ENCODE assay signal across 8 cellular contexts in genomic region chr11:66883021-66883968, GRCh38. TPM values are rescaled to one million over a fixed set of nuclear protein-coding genes. Genes with fewer than 3 reads are reported as not detected.
DNase-seq lines count a peak whose midpoint lies in the region; ATAC-seq and TF ChIP-seq lines count a peak whose summit lies in the region.

No MANE protein-coding gene starts in this region.

- ATAC-seq in GM18870 (IDR thresholded peaks at IDR 0.05; ENCODE audit: unreplicated experiment): no peak

- no peaks in the 10 kb centered on the region for H3K36me3 Mint-ChIP-seq in neural crest cell (ENCODE audit: low read depth)

- TF ChIP-seq EP300 in suprapubic skin (IDR thresholded peaks at IDR 0.05): no peak

- peak overlapping the region; percentile 80 for H2AFZ ChIP-seq in OCI-LY3 (ENCODE audit: low read depth, low read length)

- no peak overlapping the region for H3K4me3 ChIP-seq in HFF-Myc (replicated peaks; ENCODE audit: low read depth, low read length)
- no peak overlapping the region for H3K4me3 ChIP-seq in OCI-LY3 (ENCODE audit: low read length)
- peak overlapping the region; percentile 24 for H3K4me3 ChIP-seq in suprapubic skin

- no peaks in the 10 kb centered on the region for H3K79me2 ChIP-seq in OCI-LY3 (ENCODE audit: low read length)

- H3K27ac ChIP-seq in OCI-LY3 (ENCODE audit: low read length) (no peak overlapping the region), suprapubic skin (peak overlapping the region; percentile 41)

- WGBS in suprapubic skin: 43% methylated on average over 27 of the region's 28 CpGs

- H3K4me1 ChIP-seq in OCI-LY3 (ENCODE audit: low read length): peaks cover 14% of the 10 kb centered on the region
- peaks cover 46% of the 10 kb centered on the region for H3K4me1 ChIP-seq in suprapubic skin

- H3K4me2 ChIP-seq in OCI-LY3 (ENCODE audit: low read length): peak overlapping the region; percentile 11

- H3K27me3 ChIP-seq in OCI-LY3 (ENCODE audit: low read depth, low read length): no peaks in the 10 kb centered on the region
- H3K27me3 ChIP-seq in suprapubic skin: no peaks in the 10 kb centered on the region

- no peak for TF ChIP-seq POLR2A in suprapubic skin (IDR thresholded peaks at IDR 0.05)

- no peak overlapping the region for H3K9ac ChIP-seq in OCI-LY3 (ENCODE audit: low read length)

- H3K36me3 ChIP-seq in OCI-LY3 (replicated peaks; ENCODE audit: low read depth, low read length) (no peaks in the 10 kb centered on the region), suprapubic skin (no peaks in the 10 kb centered on the region)

- peak overlapping the region; percentile 67 for H3K27ac Mint-ChIP-seq in neural crest cell (ENCODE audit: unreplicated experiment)

- peaks cover 23% of the 10 kb centered on the region for H3K4me1 Mint-ChIP-seq in neural crest cell

- no peaks in the 10 kb centered on the region for H3K9me3 ChIP-seq in OCI-LY3 (ENCODE audit: insufficient read depth, low read length)
- no peaks in the 10 kb centered on the region for H3K9me3 ChIP-seq in suprapubic skin

- TF ChIP-seq CTCF in HFF-Myc (IDR thresholded peaks at IDR 0.05; ENCODE audit: low read depth, low read length, missing control alignments) (peak; percentile 58), OCI-LY3 (IDR thresholded peaks at IDR 0.05; ENCODE audit: low read depth, low read length) (peak; percentile 88), neural crest cell (conservative IDR thresholded peaks at IDR 0.05) (peak; percentile 73), suprapubic skin (IDR thresholded peaks at IDR 0.05) (peak; percentile 32 to 71)

- DNase-seq in C1 segment of cervical spinal cord (lab: John Stamatoyannopoulos, UW): peak in 12 of 14 donors; percentile 45 to 88 (median 75)
- DNase-seq in HFF-Myc (ENCODE audit: extremely low read depth, low read depth): no peak
- DNase-seq in activated T-helper 1 cell treated with anti-CD3 and anti-CD28 coated beads, Interleukin-2, amount 50 U/mL, for 16 hours (ENCODE audit: low read depth in 1 of 2, low spot score in 1 of 2): peak; percentile 23 to 35
- DNase-seq in fibroblast of peridontal ligament (ENCODE audit: extremely low read depth): peak; percentile 53
- DNase-seq in neural crest cell (ENCODE audit: low read depth, low spot score): peak; percentile 80
- no peak for DNase-seq in suprapubic skin (ENCODE audit: low spot score in 2 of 2)

- no peaks in the 10 kb centered on the region for H3K9me3 Mint-ChIP-seq in neural crest cell

- no peak overlapping the region for H3K4me3 Mint-ChIP-seq in neural crest cell

- no peaks in the 10 kb centered on the region for H4K20me1 ChIP-seq in OCI-LY3 (ENCODE audit: insufficient read depth, low read length)

- no peaks in the 10 kb centered on the region for H3K27me3 Mint-ChIP-seq in neural crest cell (ENCODE audit: low read depth)

RNA-seq across cellular contexts. Expression of gene LRFN4, which starts 26.4 kb away (rescaled TPM):
- total RNA-seq in neural crest cell (36.2 and 37.2 TPM in 2 replicates), suprapubic skin (1 to 10 TPM; 6.0 to 8.5 (median 8.3) TPM)

RNA-seq across cellular contexts. Expression of gene RCE1, which starts 40.1 kb away (rescaled TPM):
- total RNA-seq in neural crest cell: 34.3 and 35.8 TPM in 2 replicates
- 10 to 100 TPM; 32.2 to 54.4 (median 42.8) TPM for total RNA-seq in suprapubic skin

Comparison
In these comparisons a context has a peak if more than half of its experiments do, and no peak if none do; other contexts are left out.
1. DNase-seq: peak in C1 segment of cervical spinal cord (12 of 14), activated T-helper 1 cell treated with anti-CD3 and anti-CD28 coated beads, Interleukin-2, amount 50 U/mL, for 16 hours (2 of 2), fibroblast of peridontal ligament (single experiment) and neural crest cell (single experiment); none in HFF-Myc (single experiment) and suprapubic skin (0 of 2).
2. Peak in every context shown above with its lines, with median percentiles within 50 percentile points of each other: CTCF ChIP-seq.